33 cellular contexts compared by ENCODE assay signal in the genomic region with DNA sequence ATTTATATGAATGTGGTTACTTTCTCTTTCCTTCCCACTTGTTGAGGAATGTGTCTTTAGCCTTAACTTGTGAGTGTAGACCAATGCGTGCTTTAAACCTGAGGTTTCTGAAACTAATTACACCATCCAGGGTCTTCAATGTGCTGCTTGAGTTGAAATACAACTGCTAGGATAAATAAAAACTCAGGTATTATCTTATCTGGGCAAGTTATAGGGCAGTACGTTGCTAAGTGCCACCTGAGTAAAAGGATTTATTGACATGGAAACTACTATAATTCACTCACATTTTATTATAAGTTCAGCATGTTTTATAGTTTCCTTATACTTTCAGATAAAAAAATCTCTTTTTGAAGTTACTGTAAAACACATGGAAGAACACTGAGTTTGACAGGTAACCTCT.
"Had no signal": no experiment of that assay in that cellular context is flagged by ENCODE, and none has a peak within 500 bp of the region (broad histone marks: within the 10 kb centered on the region; RNA-seq: fewer than 3 reads in every experiment).

No MANE protein-coding gene starts in this region.

- H3K36me3 ChIP-seq: MG63 had no signal

- DNase-seq: Karpas-422, Kasumi-1, MG63, MM.1S, MV-4-11, NCI-H1048, NCI-H1092, NCI-H1092 treated with DMSO at 0.1 percent for 48 hours, NCI-H1105, NCI-H1105 treated with DMSO at 0.1 percent for 48 hours, NCI-H1417, NCI-H1417 treated with DMSO at 0.1 percent for 48 hours, NCI-H1436, NCI-H1436 treated with DMSO at 0.1 percent for 48 hours, NCI-H146, NCI-H1694, NCI-H1694 treated with DMSO at 0.1 percent for 48 hours, NCI-H187, NCI-H187 treated with DMSO at 0.1 percent for 48 hours, NCI-H1930, NCI-H2029, NCI-H2029 treated with DMSO at 0.1 percent for 48 hours, NCI-H2081, NCI-H2081 treated with DMSO at 0.1 percent for 48 hours, NCI-H2107, NCI-H2171, NCI-H2171 treated with DMSO at 0.1 percent for 48 hours, NCI-H2227 treated with DMSO at 0.1 percent for 48 hours, NCI-H226, NCI-H345, NCI-H446, NCI-H446 treated with DMSO at 0.1 percent for 48 hours, NCI-H510A had no signal

- H3K4me3 ChIP-seq: MG63 had no signal
